17 cellular contexts compared by ENCODE assay signal in the genomic region with DNA sequence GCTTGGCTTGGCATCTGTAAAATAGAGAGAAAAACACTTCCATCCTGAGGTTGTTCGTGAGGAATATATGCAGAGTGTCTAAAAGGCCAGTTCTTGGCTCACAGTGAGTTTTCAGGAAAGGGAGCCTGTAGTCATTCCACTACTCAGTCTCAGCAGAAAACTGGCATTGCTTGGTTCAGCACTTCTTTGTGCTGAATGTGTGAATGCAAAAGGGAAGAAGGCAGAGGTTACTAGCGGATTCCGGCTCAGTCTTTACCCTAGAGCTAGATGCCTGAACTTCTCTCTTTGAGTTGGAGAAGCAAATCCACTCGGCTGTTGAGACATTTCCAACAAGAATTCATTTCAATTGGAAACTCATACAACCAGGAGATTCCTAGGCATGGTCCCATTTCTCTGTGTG.
"Had no signal": no experiment of that assay in that cellular context is flagged by ENCODE, and none has a peak within 500 bp of the region (broad histone marks: within the 10 kb centered on the region; RNA-seq: fewer than 3 reads in every experiment).

No MANE protein-coding gene starts in this region.

- H3K9me3 ChIP-seq: gastrocnemius medialis, ovary, testis had no signal

- H3K4me3 ChIP-seq: coronary artery, ovary, SK-N-MC, testis had no signal

- H3K36me3 ChIP-seq: gastrocnemius medialis, ovary had no signal

- H3K27me3 Mint-ChIP-seq: stimulated activated memory B cell treated with anti-CD40 and anti-IgM and Interleukin-4, amounts not matched to agents 10 μg/mL and 1 μg/mL and 100 μg/mL, for 72 hours had no signal

- H3K9me3 Mint-ChIP-seq: activated naive CD8-positive, alpha-beta T cell treated with anti-CD3 and anti-CD28 coated beads, Interleukin-2, amount 50 U/mL, for 24 hours had no signal

- H3K4me1 ChIP-seq: gastrocnemius medialis, testis had no signal

- H3K27me3 ChIP-seq: gastrocnemius medialis, ovary, testis had no signal

- H3K27ac Mint-ChIP-seq: activated CD4-positive, alpha-beta memory T cell treated with anti-CD3 and anti-CD28 coated beads, Interleukin-2, amount 10 ng/mL, durations not matched to agents 7 days and 5 days; activated CD4-positive, alpha-beta T cell treated with anti-CD3 and anti-CD28 coated beads for 36 hours; activated naive CD8-positive, alpha-beta T cell treated with anti-CD3 and anti-CD28 coated beads, Interleukin-2, amount 50 U/mL, for 24 hours; activated T-helper 1 cell treated with anti-CD3 and anti-CD28 coated beads, Interleukin-12 subunit alpha, Interleukin-12 subunit beta, Interleukin-2, Interleukin-4 antibody, amounts not matched to agents 30 ng/mL and 10 ng/mL and 1 ng/mL, durations not matched to agents 14 hours and 24 hours and 36 hours; stimulated activated memory B cell treated with anti-CD40 and anti-IgM and Interleukin-4, amounts not matched to agents 10 μg/mL and 1 μg/mL and 100 μg/mL, for 72 hours had no signal

- H3K4me3 Mint-ChIP-seq: activated CD4-positive, alpha-beta memory T cell treated with anti-CD3 and anti-CD28 coated beads, Interleukin-2, amount 10 ng/mL, durations not matched to agents 7 days and 5 days; activated CD4-positive, alpha-beta T cell treated with anti-CD3 and anti-CD28 coated beads for 36 hours; activated naive CD8-positive, alpha-beta T cell treated with anti-CD3 and anti-CD28 coated beads, Interleukin-2, amount 50 U/mL, for 24 hours; activated T-helper 1 cell treated with anti-CD3 and anti-CD28 coated beads, Interleukin-12 subunit alpha, Interleukin-12 subunit beta, Interleukin-2, Interleukin-4 antibody, amounts not matched to agents 30 ng/mL and 10 ng/mL and 1 ng/mL, durations not matched to agents 14 hours and 24 hours and 36 hours; neural crest cell; stimulated activated memory B cell treated with anti-CD40 and anti-IgM and Interleukin-4, amounts not matched to agents 10 μg/mL and 1 μg/mL and 100 μg/mL, for 72 hours had no signal

- ATAC-seq: activated CD4-positive, alpha-beta T cell treated with anti-CD3 and anti-CD28 coated beads for 36 hours; activated naive CD8-positive, alpha-beta T cell treated with anti-CD3 and anti-CD28 coated beads, Interleukin-2, amount 50 U/mL, for 24 hours; stimulated activated memory B cell treated with anti-CD40 and anti-IgM and Interleukin-4, amounts not matched to agents 10 μg/mL and 1 μg/mL and 100 μg/mL, for 72 hours had no signal

- H3K27ac ChIP-seq: ovary, SK-N-MC, testis, VCaP had no signal

- DNase-seq: activated CD4-positive, alpha-beta memory T cell treated with anti-CD3 and anti-CD28 coated beads, Interleukin-2, amount 10 ng/mL, durations not matched to agents 7 days and 5 days; activated CD4-positive, alpha-beta T cell treated with anti-CD3 and anti-CD28 coated beads for 36 hours; activated naive CD4-positive, alpha-beta T cell; activated naive CD8-positive, alpha-beta T cell treated with anti-CD3 and anti-CD28 coated beads, Interleukin-2, amount 50 U/mL, for 24 hours; effector memory CD4-positive, alpha-beta T cell; mesendoderm; ovary; stimulated activated CD4-positive, alpha-beta T cell treated with anti-CD3 and anti-CD28 coated beads, Interleukin-1b, Interleukin-23, amount 100 ng/mL, for 48 hours; T-helper 1 cell; testis had no signal

- H3K36me3 Mint-ChIP-seq: stimulated activated memory B cell treated with anti-CD40 and anti-IgM and Interleukin-4, amounts not matched to agents 10 μg/mL and 1 μg/mL and 100 μg/mL, for 72 hours had no signal
